Comparison of ENCODE assay signal across 7 cellular contexts in the genomic region with DNA sequence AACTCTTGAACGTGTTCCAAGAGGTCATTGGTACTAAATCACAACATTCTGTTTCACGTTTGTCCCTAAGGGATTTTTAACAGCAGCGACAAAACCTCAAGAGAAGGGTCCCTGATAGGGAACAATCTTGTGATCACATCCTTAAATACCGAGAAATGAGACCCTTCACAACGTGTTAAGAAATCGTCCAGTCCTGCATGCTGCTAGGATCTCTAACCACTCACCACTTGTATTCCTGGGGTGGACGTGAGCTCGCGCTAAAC.
DNase-seq lines count a peak whose midpoint lies in the region; ATAC-seq and TF ChIP-seq lines count a peak whose summit lies in the region.

No MANE protein-coding gene starts in this region.

- ATAC-seq in IMR-90 (ENCODE audit: low read depth), result no peak
- ATAC-seq in activated CD8-positive, alpha-beta T cell treated with anti-CD3 and anti-CD28 coated beads, Interleukin-2, amount 10 ng/mL, durations not matched to agents 7 days and 5 days, result no peak
- ATAC-seq in stimulated activated effector memory CD8-positive, alpha-beta T cell treated with anti-CD3 and anti-CD28 coated beads, Interleukin-12 subunit alpha, Interleukin-12 subunit beta, amount 100 ng/mL, for 72 hours, result no peak
- ATAC-seq in HG02973 (IDR thresholded peaks at IDR 0.05; ENCODE audit: unreplicated experiment), result no peak

- no peaks in the 10 kb centered on the region for H4K20me1 ChIP-seq in IMR-90 (ENCODE audit: insufficient read depth, low read length)

- H2AFZ ChIP-seq in IMR-90 (replicated peaks; ENCODE audit: low read length, poor library complexity), result peak overlapping the region; percentile 90

- peak overlapping the region; percentile 92 for H3K27ac ChIP-seq in IMR-90 (ENCODE audit: insufficient read depth, low read length)

- in situ Hi-C loops in IMR-90 (cut with MboI; ENCODE audit: low sequenced_read_pairs), result loop anchor here (5.0 kb wide), 1 partner anchor 138 kb away; no protein-coding TSS in a partner anchor

- H2AK9ac ChIP-seq in IMR-90 (replicated peaks; ENCODE audit: low read depth, low read length, poor library complexity), result peak overlapping the region; percentile 98

- intact Hi-C loops in IMR-90 (cut with micrococcal nuclease), result loop anchor here (5.0 kb wide), 1 partner anchor 38 kb away; no protein-coding TSS in a partner anchor

- H3K56ac ChIP-seq in IMR-90 (ENCODE audit: extremely low read depth, insufficient read depth, low read length), result peak overlapping the region; percentile 98

- peak overlapping the region; percentile 94 for H2BK5ac ChIP-seq in IMR-90 (ENCODE audit: low read depth, low read length, poor library complexity, severe bottlenecking)

- peak overlapping the region; percentile 77 for H3K23ac ChIP-seq in IMR-90 (ENCODE audit: low read depth, low read length)

- peak overlapping the region; percentile 95 for H2AK5ac ChIP-seq in IMR-90 (ENCODE audit: low read depth, low read length)

- POLR2A ChIA-PET in IMR-90 (lab: Charles Lee; ENCODE audit: unreplicated experiment), result no interaction called here
- POLR2A ChIA-PET in activated CD8-positive, alpha-beta T cell treated with anti-CD3 and anti-CD28 coated beads, Interleukin-2, amount 10 ng/mL, durations not matched to agents 7 days and 5 days (lab: Charles Lee), result interaction anchor here (0.5 to 1.6 kb wide), 8 partner anchors 61 to 575 kb away, joined by 3 to 6 read pairs (median 3); a partner anchor contains a TSS

- H4K5ac ChIP-seq in IMR-90 (ENCODE audit: low read depth, low read length), result peak overlapping the region; percentile 66

- peak overlapping the region; percentile 90 for H3K4me3 Mint-ChIP-seq in activated CD8-positive, alpha-beta T cell treated with anti-CD3 and anti-CD28 coated beads, Interleukin-2, amount 10 ng/mL, durations not matched to agents 7 days and 5 days
- peak overlapping the region; percentile 88 for H3K4me3 Mint-ChIP-seq in stimulated activated effector memory CD8-positive, alpha-beta T cell treated with anti-CD3 and anti-CD28 coated beads, Interleukin-12 subunit alpha, Interleukin-12 subunit beta, amount 100 ng/mL, for 72 hours

- no peaks in the 10 kb centered on the region for H3K27me3 ChIP-seq in IMR-90 (ENCODE audit: control insufficient read depth, insufficient read depth, low read length)

- peaks cover 6% of the 10 kb centered on the region for H3K9me1 ChIP-seq in IMR-90 (ENCODE audit: insufficient read depth, low read length)

- peak overlapping the region; percentile 90 for H3K14ac ChIP-seq in IMR-90 (replicated peaks; ENCODE audit: low read depth, low read length)

- peak overlapping the region; percentile 71 for H2BK15ac ChIP-seq in IMR-90 (ENCODE audit: low read depth, low read length)

- no TSS peak for BruUV-seq in IMR-90 (replicated peaks; lab: Mats Ljungman, UMichigan)

- H4K91ac ChIP-seq in IMR-90 (ENCODE audit: insufficient read depth, low read depth, low read length), result peak overlapping the region; percentile 97

- peaks cover 65% of the 10 kb centered on the region for H3K4me1 Mint-ChIP-seq in activated CD8-positive, alpha-beta T cell treated with anti-CD3 and anti-CD28 coated beads, Interleukin-2, amount 10 ng/mL, durations not matched to agents 7 days and 5 days (ENCODE audit: low read depth)
- peaks cover 42% of the 10 kb centered on the region for H3K4me1 Mint-ChIP-seq in stimulated activated effector memory CD8-positive, alpha-beta T cell treated with anti-CD3 and anti-CD28 coated beads, Interleukin-12 subunit alpha, Interleukin-12 subunit beta, amount 100 ng/mL, for 72 hours

- H3K9me3 ChIP-seq in IMR-90 (ENCODE audit: control insufficient read depth, insufficient read depth, low read length), result no peaks in the 10 kb centered on the region

- peak overlapping the region; percentile 80 for H3K18ac ChIP-seq in IMR-90 (ENCODE audit: low read depth, low read length)

- H3K9ac ChIP-seq in IMR-90 (ENCODE audit: low read depth, low read length), result peak overlapping the region; percentile 95

- no peaks in the 10 kb centered on the region; the same call in 1 of the 2 replicates for H3K4me1 ChIP-seq in IMR-90 (ENCODE audit: control insufficient read depth, insufficient read depth, low read length)

- CTCF ChIA-PET in IMR-90 (lab: Yijun Ruan, JAX), result no interaction called here
- CTCF ChIA-PET in activated CD8-positive, alpha-beta T cell treated with anti-CD3 and anti-CD28 coated beads, Interleukin-2, amount 10 ng/mL, durations not matched to agents 7 days and 5 days (lab: Charles Lee), result interaction anchor here (1.1 to 1.8 kb wide), 6 partner anchors 11 to 195 kb away, joined by 3 to 13 read pairs (median 4); a partner anchor contains a TSS

- peak overlapping the region; percentile 47 to 94 for H4K8ac ChIP-seq in IMR-90 (ENCODE audit: low read depth in 2 of 2, low read length in 2 of 2)

- H3K9me3 Mint-ChIP-seq in activated CD8-positive, alpha-beta T cell treated with anti-CD3 and anti-CD28 coated beads, Interleukin-2, amount 10 ng/mL, durations not matched to agents 7 days and 5 days (ENCODE audit: insufficient read depth), result no peaks in the 10 kb centered on the region
- no peaks in the 10 kb centered on the region for H3K9me3 Mint-ChIP-seq in stimulated activated effector memory CD8-positive, alpha-beta T cell treated with anti-CD3 and anti-CD28 coated beads, Interleukin-12 subunit alpha, Interleukin-12 subunit beta, amount 100 ng/mL, for 72 hours

- dilution Hi-C loops in IMR-90 (cut with HindIII; ENCODE audit: low sequenced_read_pairs, unreplicated experiment), result no loop called here

- peak overlapping the region; percentile 98 for H3K4ac ChIP-seq in IMR-90 (ENCODE audit: low read depth, low read length)

- H3K36me3 Mint-ChIP-seq in activated CD8-positive, alpha-beta T cell treated with anti-CD3 and anti-CD28 coated beads, Interleukin-2, amount 10 ng/mL, durations not matched to agents 7 days and 5 days (ENCODE audit: low read depth), result peaks cover 20% of the 10 kb centered on the region
- peaks cover 17% of the 10 kb centered on the region for H3K36me3 Mint-ChIP-seq in stimulated activated effector memory CD8-positive, alpha-beta T cell treated with anti-CD3 and anti-CD28 coated beads, Interleukin-12 subunit alpha, Interleukin-12 subunit beta, amount 100 ng/mL, for 72 hours

- no peak for TF ChIP-seq CTCF in IMR-90 (conservative IDR thresholded peaks at IDR 0.05; ENCODE audit: low read depth, low read length)

- TF ChIP-seq RAD21 in IMR-90 (IDR thresholded peaks at IDR 0.05; ENCODE audit: low read length), result no peak

- H3K4me3 ChIP-seq in IMR-90 (ENCODE audit: insufficient read depth, low read depth, low read length), result peak overlapping the region; percentile 61
- H3K4me3 ChIP-seq in iPS-11a (ENCODE audit: low read depth, low read length), result peak overlapping the region; percentile 73

- no peaks in the 10 kb centered on the region for H3K36me3 ChIP-seq in IMR-90 (ENCODE audit: control insufficient read depth, insufficient read depth, low read length)

- peak overlapping the region; percentile 87 for H2BK120ac ChIP-seq in IMR-90 (ENCODE audit: low read depth, low read length)

- peak overlapping the region; percentile 33 for H2BK20ac ChIP-seq in IMR-90 (ENCODE audit: low read depth, low read length)

- peak overlapping the region; percentile 99 for H3K27ac Mint-ChIP-seq in activated CD8-positive, alpha-beta T cell treated with anti-CD3 and anti-CD28 coated beads, Interleukin-2, amount 10 ng/mL, durations not matched to agents 7 days and 5 days
- peak overlapping the region; percentile 98 for H3K27ac Mint-ChIP-seq in stimulated activated effector memory CD8-positive, alpha-beta T cell treated with anti-CD3 and anti-CD28 coated beads, Interleukin-12 subunit alpha, Interleukin-12 subunit beta, amount 100 ng/mL, for 72 hours

- no peak for DNase-seq in IMR-90
- no peak for DNase-seq in activated CD8-positive, alpha-beta T cell treated with anti-CD3 and anti-CD28 coated beads, Interleukin-2, amount 10 ng/mL, durations not matched to agents 7 days and 5 days
- DNase-seq in stimulated activated effector memory CD8-positive, alpha-beta T cell treated with anti-CD3 and anti-CD28 coated beads, Interleukin-12 subunit alpha, Interleukin-12 subunit beta, amount 100 ng/mL, for 72 hours (ENCODE audit: low spot score in 2 of 2), result no peak
- no peak for DNase-seq in HT-29 (ENCODE audit: low spot score)
- DNase-seq in KG1 (lab: John Stamatoyannopoulos, UW), result no peak

- TF ChIP-seq POLR2A in IMR-90 (IDR thresholded peaks at IDR 0.05; ENCODE audit: low read depth, low read length), result no peak

- peak overlapping the region; percentile 79 for H3K4me2 ChIP-seq in IMR-90 (ENCODE audit: low read depth, low read length)

- WGBS in IMR-90 (ENCODE audit: extremely low coverage in 2 of 2, insufficient read length in 1 of 2), 2 experiments, result 0% methylated on average over 2 of the region's 9 CpGs; no CpG with 5 or more reads in 1 of the 2 experiments

- H3K79me1 ChIP-seq in IMR-90 (ENCODE audit: low read depth in 1 of 2, low read length in 2 of 2), result peaks cover 9 to 18% of the 10 kb centered on the region in 2 experiments

- no peaks in the 10 kb centered on the region for H3K27me3 Mint-ChIP-seq in activated CD8-positive, alpha-beta T cell treated with anti-CD3 and anti-CD28 coated beads, Interleukin-2, amount 10 ng/mL, durations not matched to agents 7 days and 5 days (ENCODE audit: low read depth)

TF ChIP-seq in IMR-90, 13 proteins besides CTCF, POLR2A, EP300 and RAD21 (continues in another document):
- TF ChIP-seq BHLHE40 (IDR thresholded peaks at IDR 0.05; ENCODE audit: low read depth, low read length) (no peak), MAFK (IDR thresholded peaks at IDR 0.05; ENCODE audit: low read depth, low read length) (no peak), FOS (IDR thresholded peaks at IDR 0.05; ENCODE audit: low read depth, low read length) (no peak), SMC3 (IDR thresholded peaks at IDR 0.05; ENCODE audit: low read depth, low read length) (no peak), MAZ (IDR thresholded peaks at IDR 0.05; ENCODE audit: borderline replicate concordance, low read depth, low read length) (no peak), MXI1 (IDR thresholded peaks at IDR 0.05; ENCODE audit: borderline replicate concordance, low read depth, low read length) (no peak), CHD1 (IDR thresholded peaks at IDR 0.05; ENCODE audit: low read depth, low read length) (no peak)
- TF ChIP-seq, protein P1, sequence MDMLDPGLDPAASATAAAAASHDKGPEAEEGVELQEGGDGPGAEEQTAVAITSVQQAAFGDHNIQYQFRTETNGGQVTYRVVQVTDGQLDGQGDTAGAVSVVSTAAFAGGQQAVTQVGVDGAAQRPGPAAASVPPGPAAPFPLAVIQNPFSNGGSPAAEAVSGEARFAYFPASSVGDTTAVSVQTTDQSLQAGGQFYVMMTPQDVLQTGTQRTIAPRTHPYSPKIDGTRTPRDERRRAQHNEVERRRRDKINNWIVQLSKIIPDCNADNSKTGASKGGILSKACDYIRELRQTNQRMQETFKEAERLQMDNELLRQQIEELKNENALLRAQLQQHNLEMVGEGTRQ (IDR thresholded peaks at IDR 0.05; ENCODE audit: low read depth, low read length), result no peak
